In the genomic region with DNA sequence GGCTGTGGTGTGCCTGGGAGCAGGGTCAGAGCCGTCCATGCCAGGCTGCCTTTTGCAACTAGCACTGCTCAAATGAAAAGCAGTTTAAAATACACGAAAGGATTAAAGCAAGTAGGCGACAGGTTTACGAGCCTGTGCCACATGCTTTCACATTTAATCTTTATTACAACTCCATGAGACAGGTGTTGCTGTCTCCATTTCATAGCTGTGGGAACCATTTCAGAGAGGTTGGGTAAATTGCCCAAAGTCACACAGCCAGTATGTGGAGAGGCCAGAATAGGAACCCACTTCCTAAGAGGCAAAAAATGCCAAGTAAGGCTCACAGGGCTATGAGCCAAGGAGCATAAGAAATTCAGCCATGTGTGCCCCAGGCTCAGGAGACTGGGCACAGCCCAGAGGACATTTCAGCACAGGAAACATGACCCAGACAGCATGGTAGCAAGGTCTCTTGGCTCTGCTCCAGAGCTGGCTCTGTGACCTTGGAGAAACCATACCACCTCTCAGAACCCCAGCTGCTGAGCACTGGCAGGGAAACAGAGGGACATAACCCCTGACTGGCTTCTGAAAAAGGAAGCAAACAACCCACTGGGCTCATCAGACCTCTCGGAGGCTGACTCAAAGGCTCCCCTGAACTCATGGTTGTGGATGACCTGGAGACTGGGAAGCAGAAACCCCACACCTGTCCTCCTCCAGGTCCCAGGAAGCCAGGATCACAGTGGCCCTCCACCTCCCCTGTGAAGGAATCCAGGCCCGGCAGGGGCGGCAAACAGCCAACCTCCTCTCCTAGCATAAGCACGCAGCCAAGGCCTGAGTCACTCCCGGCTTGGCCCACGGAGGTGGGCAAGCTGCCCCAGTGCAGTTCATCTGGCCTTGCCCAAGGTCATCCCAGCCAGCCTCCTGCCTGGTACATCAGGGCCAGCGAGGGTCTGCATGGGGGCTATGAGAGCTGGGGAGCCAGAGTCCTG, we compare ENCODE assay signal across 8 cellular contexts. TPM values are rescaled to one million over a fixed set of nuclear protein-coding genes. Genes with fewer than 3 reads are reported as not detected.
DNase-seq lines count a peak whose midpoint lies in the region; ATAC-seq, FAIRE-seq and TF ChIP-seq lines count a peak whose summit lies in the region.

No MANE protein-coding gene starts in this region.

- TF ChIP-seq CTCF in thyroid gland (IDR thresholded peaks at IDR 0.05), result peak in 3 of 6 experiments; percentile 13 to 31 (median 18)

- no peaks in the 10 kb centered on the region for H3K36me3 ChIP-seq in thyroid gland

- no peaks in the 10 kb centered on the region for H3K9me3 ChIP-seq in thyroid gland

- H3K4me1 ChIP-seq in thyroid gland, result peaks cover 47 to 60% of the 10 kb centered on the region in 2 donors

- DNase-seq in HTR-8/SVneo (ENCODE audit: insufficient read length, low spot score) (peak; percentile 88), caudate nucleus (lab: John Stamatoyannopoulos, UW) (peak in 25 of 61 donors; percentile 13 to 75 (median 33)), left colon (peak; percentile 69 to 74), thyroid gland (peak; percentile 92 to 95), NCI-H2081 (lab: John Stamatoyannopoulos, UW) (no peak), NAMALWA (ENCODE audit: low spot score) (no peak)
- no peak for DNase-seq in stimulated activated CD4-positive, alpha-beta T cell treated with anti-CD3 and anti-CD28 coated beads, Interleukin-1b, Interleukin-23, amount 100 ng/mL, for 48 hours

- no peak overlapping the region for H3K4me3 ChIP-seq in thyroid gland (replicated peaks in 1 of 3)

- 65 to 68% methylated on average over 8 of the region's 11 CpGs for WGBS in thyroid gland, 2 donors

- intact Hi-C loops in left colon (cut with DNase I, micrococcal nuclease) (loop anchor here in 1 of 2 donors (5.0 to 10.0 kb wide), 2 partner anchors 62 to 95 kb away; partner anchors contain the start of gene VEZF1), thyroid gland (cut with DNase I) (loop anchor here (5.0 kb wide), 2 partner anchors 62 to 102 kb away; no protein-coding TSS in a partner anchor)

- no peak for ATAC-seq in left colon
- no peak for ATAC-seq in GM18867 (IDR thresholded peaks at IDR 0.05; ENCODE audit: unreplicated experiment)

- peak overlapping the region; percentile 73 for H3K27ac ChIP-seq in caudate nucleus (ENCODE audit: low read depth, low read length)
- H3K27ac ChIP-seq in thyroid gland, result peak overlapping the region; percentile 65 to 93 (median 90)

- no peaks in the 10 kb centered on the region for H3K27me3 ChIP-seq in thyroid gland

- FAIRE-seq in HTR-8/SVneo (lab: Jason Lieb, UNC), result peak; percentile 98

- TF ChIP-seq POLR2A in thyroid gland (IDR thresholded peaks at IDR 0.05), result no peak

RNA-seq across cellular contexts. Expression of gene MRPS23, which starts 40.3 kb away (rescaled TPM):
- total RNA-seq in left colon (10 to 100 TPM; 18.0 to 21.3 TPM), thyroid gland (10 to 100 TPM; 23.6 to 44.3 (median 34.8) TPM)

Comparison
In these comparisons a context has a peak if more than half of its experiments do, and no peak if none do; other contexts are left out.
1. DNase-seq: peak in HTR-8/SVneo (single experiment), left colon (2 of 2) and thyroid gland (2 of 2); none in NCI-H2081 (0 of 2), NAMALWA (single experiment) and stimulated activated CD4-positive, alpha-beta T cell treated with anti-CD3 and anti-CD28 coated beads, Interleukin-1b, Interleukin-23, amount 100 ng/mL, for 48 hours (single experiment).